28 cellular contexts compared by ENCODE assay signal in the genomic region with DNA sequence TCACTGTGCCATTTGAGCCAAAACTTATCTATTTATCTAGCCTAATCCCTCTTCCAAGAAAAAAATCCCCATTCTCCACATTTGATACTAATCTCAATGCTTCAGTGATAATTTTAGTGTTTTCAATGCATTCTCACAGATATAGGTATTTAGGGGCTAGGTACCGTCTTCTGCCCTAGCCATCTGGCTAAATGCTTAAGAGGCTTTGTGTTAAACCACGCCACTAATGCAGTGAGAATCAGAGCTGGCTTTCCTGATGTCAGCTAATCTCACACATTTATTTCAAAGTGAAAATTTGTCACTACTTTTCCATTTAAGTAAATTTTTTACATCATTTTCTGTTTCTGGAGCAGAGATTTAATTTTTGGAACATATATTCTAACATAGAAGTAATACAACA.
"Had no signal": no experiment of that assay in that cellular context is flagged by ENCODE, and none has a peak within 500 bp of the region (broad histone marks: within the 10 kb centered on the region; RNA-seq: fewer than 3 reads in every experiment).

No MANE protein-coding gene starts in this region.

- DNase-seq: activated CD4-positive, alpha-beta memory T cell treated with anti-CD3 and anti-CD28 coated beads, Interleukin-2, amount 10 ng/mL, durations not matched to agents 7 days and 5 days; activated CD4-positive, alpha-beta T cell treated with anti-CD3 and anti-CD28 coated beads for 1 hour; activated CD4-positive, alpha-beta T cell treated with anti-CD3 and anti-CD28 coated beads for 36 hours; activated CD4-positive, alpha-beta T cell treated with anti-CD3 and anti-CD28 coated beads for 48 hours; activated CD4-positive, alpha-beta T cell treated with anti-CD3 and anti-CD28 coated beads, Interleukin-2, amount 10 ng/mL, durations not matched to agents 7 days and 5 days; activated CD4-positive, alpha-beta T cell treated with anti-CD3 and anti-CD28 coated beads, Interleukin-2, amount 50 U/mL, for 48 hours; activated CD4-positive, CD25-positive, alpha-beta regulatory T cell; activated CD8-positive, alpha-beta memory T cell treated with anti-CD3 and anti-CD28 coated beads for 24 hours; activated CD8-positive, alpha-beta memory T cell treated with anti-CD3 and anti-CD28 coated beads, Interleukin-2, amount 10 ng/mL, durations not matched to agents 7 days and 5 days; activated CD8-positive, alpha-beta memory T cell treated with anti-CD3 and anti-CD28 coated beads, Interleukin-2, amount 50 U/mL, for 48 hours; activated CD8-positive, alpha-beta T cell treated with anti-CD3 and anti-CD28 coated beads, Interleukin-2, amount 10 ng/mL, durations not matched to agents 7 days and 5 days; activated effector memory CD4-positive, alpha-beta T cell treated with Interleukin-2 at 50 U/mL for 16 hours; activated gamma-delta T cell; activated naive CD4-positive, alpha-beta T cell treated with anti-CD3 and anti-CD28 coated beads, Interleukin-2, amount 10 ng/mL, durations not matched to agents 7 days and 5 days; activated naive CD4-positive, alpha-beta T cell treated with Interleukin-2 at 50 U/mL for 16 hours; activated naive CD8-positive, alpha-beta T cell treated with anti-CD3 and anti-CD28 coated beads, Interleukin-2, amount 10 ng/mL, durations not matched to agents 7 days and 5 days; activated naive CD8-positive, alpha-beta T cell treated with anti-CD3 and anti-CD28 coated beads, Interleukin-2, amount 50 U/mL, for 24 hours; activated T-cell treated with anti-CD3 and anti-CD28 coated beads, Interleukin-2, amount 50 U/mL, for 24 hours; activated T-cell treated with anti-CD3 and anti-CD28 coated beads, Interleukin-2, amount 50 U/mL, for 48 hours; amygdala; anterior cingulate cortex; caudate nucleus; cerebellar nuclear complex; T-helper 2 cell; T-helper 9 cell had no signal

- H3K4me3 ChIP-seq: ascending aorta, cardiac muscle cell had no signal

- H3K36me3 ChIP-seq: ascending aorta, cardiac muscle cell had no signal

- H3K27ac ChIP-seq: ascending aorta, cardiac muscle cell, VCaP had no signal

- H3K27me3 ChIP-seq: ascending aorta, cardiac muscle cell had no signal
